ENCODE assay signal across 1 cellular context in the genomic region with DNA sequence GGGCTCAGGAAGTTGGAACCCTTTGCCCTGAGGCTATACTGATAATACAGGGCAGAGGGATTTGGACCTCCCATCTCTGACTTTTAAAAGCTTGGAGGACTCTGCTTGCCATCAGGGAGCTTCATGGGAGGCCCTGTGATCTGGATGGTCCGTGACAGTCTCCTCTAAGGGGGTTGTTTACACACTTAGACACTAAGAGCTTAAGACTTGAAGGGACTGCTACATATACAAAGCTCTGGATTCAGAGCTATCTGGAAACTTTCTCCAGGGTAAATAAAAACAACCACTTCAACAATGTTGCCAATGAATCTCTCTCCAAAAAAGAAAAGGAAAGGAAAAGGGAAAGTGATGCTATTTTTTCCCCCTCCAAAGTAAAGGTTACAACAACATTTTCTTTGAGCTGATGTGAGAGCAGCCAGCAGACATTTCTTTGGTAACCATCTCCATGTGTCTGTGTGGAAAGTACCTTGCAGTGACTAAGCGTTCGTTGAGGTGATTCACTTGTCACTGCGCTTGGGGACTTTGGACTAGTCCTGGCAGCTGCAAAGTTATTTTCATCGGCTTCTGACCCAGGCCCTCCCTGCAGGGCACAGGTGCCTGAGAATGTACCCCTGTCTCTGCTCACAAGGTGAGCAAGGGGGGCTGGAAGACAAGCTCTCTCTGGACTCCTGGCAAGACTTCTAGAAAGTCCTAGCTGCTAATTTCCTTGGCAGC.
A peak's percentile ranks its signal among the peaks of the same experiment; 100 is the strongest.
TF ChIP-seq lines count a peak whose summit lies in the region.

No MANE protein-coding gene starts in this region.

TF ChIP-seq in HepG2, 621 proteins besides CTCF, POLR2A, EP300 and RAD21 (continued from another document):
- TF ChIP-seq, protein P1, sequence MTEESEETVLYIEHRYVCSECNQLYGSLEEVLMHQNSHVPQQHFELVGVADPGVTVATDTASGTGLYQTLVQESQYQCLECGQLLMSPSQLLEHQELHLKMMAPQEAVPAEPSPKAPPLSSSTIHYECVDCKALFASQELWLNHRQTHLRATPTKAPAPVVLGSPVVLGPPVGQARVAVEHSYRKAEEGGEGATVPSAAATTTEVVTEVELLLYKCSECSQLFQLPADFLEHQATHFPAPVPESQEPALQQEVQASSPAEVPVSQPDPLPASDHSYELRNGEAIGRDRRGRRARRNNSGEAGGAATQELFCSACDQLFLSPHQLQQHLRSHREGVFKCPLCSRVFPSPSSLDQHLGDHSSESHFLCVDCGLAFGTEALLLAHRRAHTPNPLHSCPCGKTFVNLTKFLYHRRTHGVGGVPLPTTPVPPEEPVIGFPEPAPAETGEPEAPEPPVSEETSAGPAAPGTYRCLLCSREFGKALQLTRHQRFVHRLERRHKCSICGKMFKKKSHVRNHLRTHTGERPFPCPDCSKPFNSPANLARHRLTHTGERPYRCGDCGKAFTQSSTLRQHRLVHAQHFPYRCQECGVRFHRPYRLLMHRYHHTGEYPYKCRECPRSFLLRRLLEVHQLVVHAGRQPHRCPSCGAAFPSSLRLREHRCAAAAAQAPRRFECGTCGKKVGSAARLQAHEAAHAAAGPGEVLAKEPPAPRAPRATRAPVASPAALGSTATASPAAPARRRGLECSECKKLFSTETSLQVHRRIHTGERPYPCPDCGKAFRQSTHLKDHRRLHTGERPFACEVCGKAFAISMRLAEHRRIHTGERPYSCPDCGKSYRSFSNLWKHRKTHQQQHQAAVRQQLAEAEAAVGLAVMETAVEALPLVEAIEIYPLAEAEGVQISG (CRISPR knock-in tag; IDR thresholded peaks at IDR 0.05), result no peak
- no peak for TF ChIP-seq ZNF10 (CRISPR knock-in tag; IDR thresholded peaks at IDR 0.05; ENCODE audit: borderline replicate concordance, low read depth)
- TF ChIP-seq ZFY (CRISPR knock-in tag; IDR thresholded peaks at IDR 0.05), result no peak
- TF ChIP-seq ZNF317 (CRISPR knock-in tag; IDR thresholded peaks at IDR 0.05), result peak; percentile 96
- TF ChIP-seq, protein P2, sequence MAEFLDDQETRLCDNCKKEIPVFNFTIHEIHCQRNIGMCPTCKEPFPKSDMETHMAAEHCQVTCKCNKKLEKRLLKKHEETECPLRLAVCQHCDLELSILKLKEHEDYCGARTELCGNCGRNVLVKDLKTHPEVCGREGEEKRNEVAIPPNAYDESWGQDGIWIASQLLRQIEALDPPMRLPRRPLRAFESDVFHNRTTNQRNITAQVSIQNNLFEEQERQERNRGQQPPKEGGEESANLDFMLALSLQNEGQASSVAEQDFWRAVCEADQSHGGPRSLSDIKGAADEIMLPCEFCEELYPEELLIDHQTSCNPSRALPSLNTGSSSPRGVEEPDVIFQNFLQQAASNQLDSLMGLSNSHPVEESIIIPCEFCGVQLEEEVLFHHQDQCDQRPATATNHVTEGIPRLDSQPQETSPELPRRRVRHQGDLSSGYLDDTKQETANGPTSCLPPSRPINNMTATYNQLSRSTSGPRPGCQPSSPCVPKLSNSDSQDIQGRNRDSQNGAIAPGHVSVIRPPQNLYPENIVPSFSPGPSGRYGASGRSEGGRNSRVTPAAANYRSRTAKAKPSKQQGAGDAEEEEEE (CRISPR knock-in tag; IDR thresholded peaks at IDR 0.05; ENCODE audit: borderline replicate concordance), result no peak
- no peak for TF ChIP-seq ZNF550 (CRISPR knock-in tag; IDR thresholded peaks at IDR 0.05; ENCODE audit: borderline replicate concordance)
- TF ChIP-seq, protein P3, sequence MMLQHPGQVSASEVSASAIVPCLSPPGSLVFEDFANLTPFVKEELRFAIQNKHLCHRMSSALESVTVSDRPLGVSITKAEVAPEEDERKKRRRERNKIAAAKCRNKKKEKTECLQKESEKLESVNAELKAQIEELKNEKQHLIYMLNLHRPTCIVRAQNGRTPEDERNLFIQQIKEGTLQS (CRISPR knock-in tag; IDR thresholded peaks at IDR 0.05), result 0 out of 2 replicates have a peak, but pooled peaks have one; percentile 24
- TF ChIP-seq IRF2 (CRISPR knock-in tag; IDR thresholded peaks at IDR 0.05), result 0 out of 2 replicates have a peak, but pooled peaks have one; percentile 31
- no peak for TF ChIP-seq ZNF251 (CRISPR knock-in tag; IDR thresholded peaks at IDR 0.05)
- peak; percentile 44; the same call in 1 of the 2 replicates for TF ChIP-seq ZNF614 (CRISPR knock-in tag; IDR thresholded peaks at IDR 0.05; ENCODE audit: borderline replicate concordance)
- TF ChIP-seq, protein P4, sequence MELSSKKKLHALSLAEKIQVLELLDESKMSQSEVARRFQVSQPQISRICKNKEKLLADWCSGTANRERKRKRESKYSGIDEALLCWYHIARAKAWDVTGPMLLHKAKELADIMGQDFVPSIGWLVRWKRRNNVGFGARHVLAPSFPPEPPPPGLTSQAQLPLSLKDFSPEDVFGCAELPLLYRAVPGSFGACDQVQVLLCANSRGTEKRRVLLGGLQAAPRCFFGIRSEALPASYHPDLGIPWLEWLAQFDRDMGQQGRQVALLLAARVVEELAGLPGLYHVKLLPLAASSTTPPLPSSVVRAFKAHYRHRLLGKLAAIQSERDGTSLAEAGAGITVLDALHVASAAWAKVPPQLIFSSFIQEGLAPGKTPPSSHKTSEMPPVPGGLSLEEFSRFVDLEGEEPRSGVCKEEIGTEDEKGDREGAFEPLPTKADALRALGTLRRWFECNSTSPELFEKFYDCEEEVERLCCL (CRISPR knock-in tag; IDR thresholded peaks at IDR 0.05; ENCODE audit: borderline replicate concordance), result no peak
- TF ChIP-seq, protein P5, sequence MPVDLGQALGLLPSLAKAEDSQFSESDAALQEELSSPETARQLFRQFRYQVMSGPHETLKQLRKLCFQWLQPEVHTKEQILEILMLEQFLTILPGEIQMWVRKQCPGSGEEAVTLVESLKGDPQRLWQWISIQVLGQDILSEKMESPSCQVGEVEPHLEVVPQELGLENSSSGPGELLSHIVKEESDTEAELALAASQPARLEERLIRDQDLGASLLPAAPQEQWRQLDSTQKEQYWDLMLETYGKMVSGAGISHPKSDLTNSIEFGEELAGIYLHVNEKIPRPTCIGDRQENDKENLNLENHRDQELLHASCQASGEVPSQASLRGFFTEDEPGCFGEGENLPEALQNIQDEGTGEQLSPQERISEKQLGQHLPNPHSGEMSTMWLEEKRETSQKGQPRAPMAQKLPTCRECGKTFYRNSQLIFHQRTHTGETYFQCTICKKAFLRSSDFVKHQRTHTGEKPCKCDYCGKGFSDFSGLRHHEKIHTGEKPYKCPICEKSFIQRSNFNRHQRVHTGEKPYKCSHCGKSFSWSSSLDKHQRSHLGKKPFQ (CRISPR knock-in tag; IDR thresholded peaks at IDR 0.05; ENCODE audit: insufficient replicate concordance), result no peak
- TF ChIP-seq MAFK (conservative IDR thresholded peaks at IDR 0.05 in 1 of 2, IDR thresholded peaks at IDR 0.05 in 1 of 2; ENCODE audit: low read length in 2 of 2), result 0 out of 4 replicates have a peak, but pooled peaks have one; percentile 5 to 31
- no peak for TF ChIP-seq CEBPB (IDR thresholded peaks at IDR 0.05; ENCODE audit: borderline replicate concordance, low read depth, low read length)
- no peak for TF ChIP-seq ZNF766 (CRISPR knock-in tag; IDR thresholded peaks at IDR 0.05; ENCODE audit: borderline replicate concordance)
- TF ChIP-seq, protein P6, sequence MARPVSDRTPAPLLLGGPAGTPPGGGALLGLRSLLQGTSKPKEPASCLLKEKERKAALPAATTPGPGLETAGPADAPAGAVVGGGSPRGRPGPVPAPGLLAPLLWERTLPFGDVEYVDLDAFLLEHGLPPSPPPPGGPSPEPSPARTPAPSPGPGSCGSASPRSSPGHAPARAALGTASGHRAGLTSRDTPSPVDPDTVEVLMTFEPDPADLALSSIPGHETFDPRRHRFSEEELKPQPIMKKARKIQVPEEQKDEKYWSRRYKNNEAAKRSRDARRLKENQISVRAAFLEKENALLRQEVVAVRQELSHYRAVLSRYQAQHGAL (CRISPR knock-in tag; IDR thresholded peaks at IDR 0.05; ENCODE audit: not compliant biosample characterization), result no peak
- TF ChIP-seq NFE2 (CRISPR knock-in tag; IDR thresholded peaks at IDR 0.05), result peak; percentile 78
- no peak for TF ChIP-seq ZNF607 (CRISPR knock-in tag; IDR thresholded peaks at IDR 0.05; ENCODE audit: borderline replicate concordance)
- TF ChIP-seq ZNF484 (CRISPR knock-in tag; IDR thresholded peaks at IDR 0.05; ENCODE audit: borderline replicate concordance, low read depth), result no peak
- TF ChIP-seq PLRG1 (conservative IDR thresholded peaks at IDR 0.05), result no peak
- no peak for TF ChIP-seq RCOR2 (CRISPR knock-in tag; IDR thresholded peaks at IDR 0.05)
- peak; percentile 21 for TF ChIP-seq TEAD3 (CRISPR knock-in tag; optimal IDR thresholded peaks at IDR 0.05; ENCODE audit: borderline replicate concordance)
- no peak for TF ChIP-seq U2AF1 (optimal IDR thresholded peaks at IDR 0.05; ENCODE audit: low read depth, low read length)
- no peak for TF ChIP-seq ZNF350 (CRISPR knock-in tag; IDR thresholded peaks at IDR 0.05; ENCODE audit: borderline replicate concordance, low read depth)
- no peak for TF ChIP-seq ZNF577 (CRISPR knock-in tag; IDR thresholded peaks at IDR 0.05; ENCODE audit: borderline replicate concordance, low read depth)
- TF ChIP-seq, protein P7, sequence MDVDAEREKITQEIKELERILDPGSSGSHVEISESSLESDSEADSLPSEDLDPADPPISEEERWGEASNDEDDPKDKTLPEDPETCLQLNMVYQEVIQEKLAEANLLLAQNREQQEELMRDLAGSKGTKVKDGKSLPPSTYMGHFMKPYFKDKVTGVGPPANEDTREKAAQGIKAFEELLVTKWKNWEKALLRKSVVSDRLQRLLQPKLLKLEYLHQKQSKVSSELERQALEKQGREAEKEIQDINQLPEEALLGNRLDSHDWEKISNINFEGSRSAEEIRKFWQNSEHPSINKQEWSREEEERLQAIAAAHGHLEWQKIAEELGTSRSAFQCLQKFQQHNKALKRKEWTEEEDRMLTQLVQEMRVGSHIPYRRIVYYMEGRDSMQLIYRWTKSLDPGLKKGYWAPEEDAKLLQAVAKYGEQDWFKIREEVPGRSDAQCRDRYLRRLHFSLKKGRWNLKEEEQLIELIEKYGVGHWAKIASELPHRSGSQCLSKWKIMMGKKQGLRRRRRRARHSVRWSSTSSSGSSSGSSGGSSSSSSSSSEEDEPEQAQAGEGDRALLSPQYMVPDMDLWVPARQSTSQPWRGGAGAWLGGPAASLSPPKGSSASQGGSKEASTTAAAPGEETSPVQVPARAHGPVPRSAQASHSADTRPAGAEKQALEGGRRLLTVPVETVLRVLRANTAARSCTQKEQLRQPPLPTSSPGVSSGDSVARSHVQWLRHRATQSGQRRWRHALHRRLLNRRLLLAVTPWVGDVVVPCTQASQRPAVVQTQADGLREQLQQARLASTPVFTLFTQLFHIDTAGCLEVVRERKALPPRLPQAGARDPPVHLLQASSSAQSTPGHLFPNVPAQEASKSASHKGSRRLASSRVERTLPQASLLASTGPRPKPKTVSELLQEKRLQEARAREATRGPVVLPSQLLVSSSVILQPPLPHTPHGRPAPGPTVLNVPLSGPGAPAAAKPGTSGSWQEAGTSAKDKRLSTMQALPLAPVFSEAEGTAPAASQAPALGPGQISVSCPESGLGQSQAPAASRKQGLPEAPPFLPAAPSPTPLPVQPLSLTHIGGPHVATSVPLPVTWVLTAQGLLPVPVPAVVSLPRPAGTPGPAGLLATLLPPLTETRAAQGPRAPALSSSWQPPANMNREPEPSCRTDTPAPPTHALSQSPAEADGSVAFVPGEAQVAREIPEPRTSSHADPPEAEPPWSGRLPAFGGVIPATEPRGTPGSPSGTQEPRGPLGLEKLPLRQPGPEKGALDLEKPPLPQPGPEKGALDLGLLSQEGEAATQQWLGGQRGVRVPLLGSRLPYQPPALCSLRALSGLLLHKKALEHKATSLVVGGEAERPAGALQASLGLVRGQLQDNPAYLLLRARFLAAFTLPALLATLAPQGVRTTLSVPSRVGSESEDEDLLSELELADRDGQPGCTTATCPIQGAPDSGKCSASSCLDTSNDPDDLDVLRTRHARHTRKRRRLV (CRISPR knock-in tag; IDR thresholded peaks at IDR 0.05), result no peak
- TF ChIP-seq, protein P8, sequence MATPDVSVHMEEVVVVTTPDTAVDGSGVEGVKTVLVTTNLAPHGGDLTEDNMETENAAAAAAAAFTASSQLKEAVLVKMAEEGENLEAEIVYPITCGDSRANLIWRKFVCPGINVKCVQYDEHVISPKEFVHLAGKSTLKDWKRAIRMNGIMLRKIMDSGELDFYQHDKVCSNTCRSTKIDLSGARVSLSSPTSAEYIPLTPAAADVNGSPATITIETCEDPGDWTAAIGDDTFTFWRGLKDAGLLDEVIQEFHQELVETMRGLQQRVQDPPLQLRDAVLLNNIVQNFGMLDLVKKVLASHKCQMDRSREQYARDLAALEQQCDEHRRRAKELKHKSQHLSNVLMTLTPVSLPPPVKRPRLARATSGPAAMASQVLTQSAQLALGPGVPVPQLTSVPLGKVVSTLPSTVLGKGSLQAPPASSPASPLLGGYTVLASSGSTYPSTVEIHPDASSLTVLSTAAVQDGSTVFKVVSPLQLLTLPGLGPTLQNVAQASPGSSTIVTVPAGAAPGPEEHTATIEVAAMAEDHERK (CRISPR knock-in tag; IDR thresholded peaks at IDR 0.05; ENCODE audit: low read depth), result no peak
